In the genomic region with DNA sequence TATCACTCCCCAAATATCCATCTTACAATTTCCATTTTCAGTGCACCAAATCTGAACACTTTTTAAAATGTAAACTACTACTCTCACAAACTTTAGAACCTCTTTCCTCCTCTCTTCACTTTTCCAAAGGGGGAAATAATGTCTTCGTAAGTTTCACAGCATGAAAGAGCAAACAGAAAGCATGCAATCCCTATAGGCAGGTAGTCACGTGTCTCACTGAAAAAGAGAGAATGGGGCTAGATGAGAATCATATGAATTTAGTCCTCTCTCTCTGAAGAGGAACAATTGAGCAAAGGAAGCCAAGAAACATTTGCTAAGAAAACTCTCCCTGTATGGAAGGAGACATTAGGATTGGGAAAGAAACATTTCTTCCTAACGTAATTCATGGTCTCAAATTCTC, we compare ENCODE assay signal across 2 cellular contexts.
TF ChIP-seq lines count a peak whose summit lies in the region.

No MANE protein-coding gene starts in this region.

TF ChIP-seq in WTC11, 78 proteins besides CTCF, POLR2A, EP300 and RAD21:
- TF ChIP-seq USF1 (CRISPR knock-in tag; IDR thresholded peaks at IDR 0.05) = peak; percentile 33; the same call in 1 of the 2 replicates
- TF ChIP-seq ZNF416 (CRISPR knock-in tag; IDR thresholded peaks at IDR 0.05) = no peak
- TF ChIP-seq ZNF121 (CRISPR knock-in tag; IDR thresholded peaks at IDR 0.05) = no peak
- TF ChIP-seq NFE2L1 (CRISPR knock-in tag; IDR thresholded peaks at IDR 0.05) = no peak
- TF ChIP-seq SMAD3 (CRISPR knock-in tag; IDR thresholded peaks at IDR 0.05; ENCODE audit: borderline replicate concordance) = no peak
- no peak for TF ChIP-seq SP1 (CRISPR knock-in tag; conservative IDR thresholded peaks at IDR 0.05)
- TF ChIP-seq USF2 (CRISPR knock-in tag; IDR thresholded peaks at IDR 0.05) = peak; percentile 74
TF ChIP-seq in WTC11: peak in this region for 2.

TF ChIP-seq in H1, 55 proteins besides CTCF, POLR2A, EP300 and RAD21:
- TF ChIP-seq, protein P1, sequence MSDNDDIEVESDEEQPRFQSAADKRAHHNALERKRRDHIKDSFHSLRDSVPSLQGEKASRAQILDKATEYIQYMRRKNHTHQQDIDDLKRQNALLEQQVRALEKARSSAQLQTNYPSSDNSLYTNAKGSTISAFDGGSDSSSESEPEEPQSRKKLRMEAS (IDR thresholded peaks at IDR 0.05) = peak; percentile 55
- TF ChIP-seq TBP (IDR thresholded peaks at IDR 0.05; ENCODE audit: low read depth, low read length) (no peak), E2F6 (IDR thresholded peaks at IDR 0.05) (peak; percentile 43; the same call in 1 of the 2 replicates), USF2 (IDR thresholded peaks at IDR 0.05; ENCODE audit: low read length) (0 out of 2 replicates have a peak, but pooled peaks have one; percentile 18)
